ENCODE assay signal across 8 cellular contexts in genomic region chr12:6612247-6612646, GRCh38. TPM values are rescaled to one million over a fixed set of nuclear protein-coding genes. Genes with fewer than 3 reads are reported as not detected.
DNase-seq lines count a peak whose midpoint lies in the region; ATAC-seq and TF ChIP-seq lines count a peak whose summit lies in the region.

No MANE protein-coding gene starts in this region.

- H3K9me3 ChIP-seq in CD4-positive, CD25-positive, alpha-beta regulatory T cell (ENCODE audit: control insufficient read depth in 2 of 2, low read length in 2 of 2) = no peaks in the 10 kb centered on the region
- no peaks in the 10 kb centered on the region for H3K9me3 ChIP-seq in Karpas-422 (ENCODE audit: low read length)

- intact Hi-C loops in MCF 10A (cut with micrococcal nuclease) = no loop called here

- no peaks in the 10 kb centered on the region for H3K36me3 Mint-ChIP-seq in CD4-positive, CD25-positive, alpha-beta regulatory T cell
- H3K36me3 Mint-ChIP-seq in MCF 10A (ENCODE audit: insufficient read depth, unreplicated experiment) = no peaks in the 10 kb centered on the region
- H3K36me3 Mint-ChIP-seq in natural killer cell treated with Interleukin-12 subunit alpha and Interleukin-12 subunit beta and Interleukin-15 and Interleukin-18, amount 100 ng/mL, for 72 hours = no peaks in the 10 kb centered on the region

- H3K4me3 Mint-ChIP-seq in CD4-positive, CD25-positive, alpha-beta regulatory T cell = peak overlapping the region; percentile 2 to 81 (median 74)
- H3K4me3 Mint-ChIP-seq in MCF 10A (ENCODE audit: unreplicated experiment) = no peak overlapping the region
- peak overlapping the region; percentile 34 for H3K4me3 Mint-ChIP-seq in natural killer cell treated with Interleukin-12 subunit alpha and Interleukin-12 subunit beta and Interleukin-15 and Interleukin-18, amount 100 ng/mL, for 72 hours

- H3K27ac Mint-ChIP-seq in CD4-positive, CD25-positive, alpha-beta regulatory T cell = peak overlapping the region; percentile 62 to 96 (median 93)
- H3K27ac Mint-ChIP-seq in MCF 10A (ENCODE audit: low read depth, unreplicated experiment) = peak overlapping the region; percentile 78
- H3K27ac Mint-ChIP-seq in natural killer cell treated with Interleukin-12 subunit alpha and Interleukin-12 subunit beta and Interleukin-15 and Interleukin-18, amount 100 ng/mL, for 72 hours = peak overlapping the region; percentile 52 to 72

- peaks cover 14 to 57% (median 29%) of the 10 kb centered on the region in 4 donors for H3K4me1 Mint-ChIP-seq in CD4-positive, CD25-positive, alpha-beta regulatory T cell
- H3K4me1 Mint-ChIP-seq in MCF 10A (ENCODE audit: insufficient read depth, unreplicated experiment) = peaks cover 26% of the 10 kb centered on the region
- H3K4me1 Mint-ChIP-seq in natural killer cell treated with Interleukin-12 subunit alpha and Interleukin-12 subunit beta and Interleukin-15 and Interleukin-18, amount 100 ng/mL, for 72 hours (ENCODE audit: low read depth in 2 of 2) = peaks cover 31 to 37% of the 10 kb centered on the region in 2 donors

- no peaks in the 10 kb centered on the region for H3K36me3 ChIP-seq in CD4-positive, CD25-positive, alpha-beta regulatory T cell (ENCODE audit: control insufficient read depth, insufficient read depth, low read length)
- no peaks in the 10 kb centered on the region for H3K36me3 ChIP-seq in Karpas-422 (ENCODE audit: insufficient read depth, low read length)

- H3K9ac ChIP-seq in Karpas-422 (ENCODE audit: low read length) = peak overlapping the region; percentile 62

- ATAC-seq in CD4-positive, CD25-positive, alpha-beta regulatory T cell (ENCODE audit: low read depth in 2 of 2) = peak; percentile 19 to 39
- no peak for ATAC-seq in natural killer cell treated with Interleukin-12 subunit alpha and Interleukin-12 subunit beta and Interleukin-15 and Interleukin-18, amount 100 ng/mL, for 72 hours
- ATAC-seq in HG02885 (IDR thresholded peaks at IDR 0.05; ENCODE audit: poor library complexity, unreplicated experiment) (no peak), GM21717 (IDR thresholded peaks at IDR 0.05; ENCODE audit: unreplicated experiment) (no peak)

- peak overlapping the region; percentile 59 for H3K27ac ChIP-seq in CD4-positive, CD25-positive, alpha-beta regulatory T cell (ENCODE audit: insufficient read depth, low read length, poor library complexity, severe bottlenecking)
- H3K27ac ChIP-seq in Karpas-422 (ENCODE audit: low read length) = peak overlapping the region; percentile 87

- peak overlapping the region; percentile 63 for H3K4me2 ChIP-seq in Karpas-422 (ENCODE audit: low read depth, low read length, poor library complexity, severe bottlenecking)

- POLR2A ChIA-PET in MCF 10A (lab: Yijun Ruan, JAX) = interaction anchor here (0.7 to 2.6 kb wide), 3 partner anchors 77 to 326 kb away, joined by 3 to 17 read pairs (median 7); partner anchors contain the start of genes USP5 and ZNF384

- H3K9me2 ChIP-seq in Karpas-422 (replicated peaks; ENCODE audit: insufficient read depth, low read length) = no peaks in the 10 kb centered on the region

- peak overlapping the region; percentile 64 for H3K4me3 ChIP-seq in CD4-positive, CD25-positive, alpha-beta regulatory T cell (ENCODE audit: low read depth, low read length)
- H3K4me3 ChIP-seq in Karpas-422 (ENCODE audit: low read length) = peak overlapping the region; percentile 36; the same call in 1 of the 2 replicates

- CTCF ChIA-PET in MCF 10A (lab: Yijun Ruan, JAX) = interaction anchor here (0.9 to 1.0 kb wide), 2 partner anchors 42 to 75 kb away, joined by 3 read pairs; no protein-coding TSS in a partner anchor

- H3K79me2 ChIP-seq in Karpas-422 (ENCODE audit: low read length) = no peaks in the 10 kb centered on the region

- no peak for TF ChIP-seq CTCF in MCF 10A (IDR thresholded peaks at IDR 0.05; ENCODE audit: unreplicated experiment)

- peak; percentile 34 to 86 (median 51) for DNase-seq in CD4-positive, CD25-positive, alpha-beta regulatory T cell
- DNase-seq in Karpas-422 = no peak
- DNase-seq in MCF 10A (ENCODE audit: unreplicated experiment) = no peak
- DNase-seq in natural killer cell treated with Interleukin-12 subunit alpha and Interleukin-12 subunit beta and Interleukin-15 and Interleukin-18, amount 100 ng/mL, for 72 hours (ENCODE audit: low spot score) = no peak
- no peak for DNase-seq in AG08396 (ENCODE audit: low spot score)
- no peak for DNase-seq in iPS-NIHi11 (ENCODE audit: low spot score)

- no peaks in the 10 kb centered on the region for H3K27me3 Mint-ChIP-seq in CD4-positive, CD25-positive, alpha-beta regulatory T cell
- H3K27me3 Mint-ChIP-seq in MCF 10A (ENCODE audit: insufficient read depth, unreplicated experiment) = no peaks in the 10 kb centered on the region
- H3K27me3 Mint-ChIP-seq in natural killer cell treated with Interleukin-12 subunit alpha and Interleukin-12 subunit beta and Interleukin-15 and Interleukin-18, amount 100 ng/mL, for 72 hours = no peaks in the 10 kb centered on the region

- H3K27me3 ChIP-seq in CD4-positive, CD25-positive, alpha-beta regulatory T cell (ENCODE audit: control insufficient read depth, insufficient read depth, low read length) = no peaks in the 10 kb centered on the region
- H3K27me3 ChIP-seq in Karpas-422 (ENCODE audit: low read length) = no peaks in the 10 kb centered on the region

- no TSS peak for BruUV-seq in MCF 10A (replicated peaks; lab: Mats Ljungman, UMichigan)

- no peaks in the 10 kb centered on the region for H4K20me1 ChIP-seq in Karpas-422 (ENCODE audit: insufficient read depth, low read depth, low read length)

- H3K9me3 Mint-ChIP-seq in CD4-positive, CD25-positive, alpha-beta regulatory T cell = peaks cover 0 to 1% (median 0%) of the 10 kb centered on the region in 7 donors
- no peaks in the 10 kb centered on the region for H3K9me3 Mint-ChIP-seq in MCF 10A (ENCODE audit: unreplicated experiment)
- H3K9me3 Mint-ChIP-seq in natural killer cell treated with Interleukin-12 subunit alpha and Interleukin-12 subunit beta and Interleukin-15 and Interleukin-18, amount 100 ng/mL, for 72 hours = no peaks in the 10 kb centered on the region

- H2AFZ ChIP-seq in Karpas-422 (ENCODE audit: low read length) = peak overlapping the region; percentile 59; the same call in 1 of the 2 replicates

- H3K4me1 ChIP-seq in CD4-positive, CD25-positive, alpha-beta regulatory T cell (ENCODE audit: control insufficient read depth, insufficient read depth, low read length, poor library complexity, severe bottlenecking) = peaks cover 37% of the 10 kb centered on the region
- H3K4me1 ChIP-seq in Karpas-422 (ENCODE audit: low read length) = peaks cover 44% of the 10 kb centered on the region

RNA-seq across cellular contexts. Expression of gene CHD4, which starts 5.1 kb away (rescaled TPM):
- total RNA-seq in CD4-positive, CD25-positive, alpha-beta regulatory T cell = 474 TPM
- 10 to 100 TPM; 32.2 to 43.4 (median 38.8) TPM for polyA plus RNA-seq in CD4-positive, CD25-positive, alpha-beta regulatory T cell
- 216 and 315 TPM in 2 replicates for total RNA-seq in Karpas-422 (2014; rRNA removed; shearing (Covaris generic); ENCODE audit: low replicate concordance)
- 135 and 151 TPM in 2 replicates for total RNA-seq in MCF 10A (2022)
- total RNA-seq in natural killer cell treated with Interleukin-12 subunit alpha and Interleukin-12 subunit beta and Interleukin-15 and Interleukin-18, amount 100 ng/mL, for 72 hours = 100 to 1,000 TPM; 239 to 352 TPM

RNA-seq across cellular contexts. Expression of gene LPAR5, which starts 23.5 kb away (rescaled TPM):
- total RNA-seq in CD4-positive, CD25-positive, alpha-beta regulatory T cell = 7.0 TPM
- 10 to 100 TPM in 1 of 4 donors, 1 to 10 TPM in 3; 6.6 to 17.3 (median 8.6) TPM for polyA plus RNA-seq in CD4-positive, CD25-positive, alpha-beta regulatory T cell
- total RNA-seq in Karpas-422 (2014; rRNA removed; shearing (Covaris generic); ENCODE audit: low replicate concordance) = 10.3 and 14.6 TPM in 2 replicates
- 2.5 and 2.7 TPM in 2 replicates for total RNA-seq in MCF 10A (2022)
- 10 to 100 TPM in 1 of 2 donors, 1 to 10 TPM in 1; 5.6 to 10.6 TPM for total RNA-seq in natural killer cell treated with Interleukin-12 subunit alpha and Interleukin-12 subunit beta and Interleukin-15 and Interleukin-18, amount 100 ng/mL, for 72 hours

RNA-seq across cellular contexts. Expression of gene ACRBP, which starts 35.0 kb away (rescaled TPM):
- total RNA-seq in CD4-positive, CD25-positive, alpha-beta regulatory T cell = 13.7 TPM
- polyA plus RNA-seq in CD4-positive, CD25-positive, alpha-beta regulatory T cell = under 1 TPM in 1 of 4 donors, not detected in 3; 0.41 TPM
- 2.2 and 4.2 TPM in 2 replicates for total RNA-seq in Karpas-422 (2014; rRNA removed; shearing (Covaris generic); ENCODE audit: low replicate concordance)
- 0.30 and 2.5 TPM in 2 replicates for total RNA-seq in MCF 10A (2022)
- total RNA-seq in natural killer cell treated with Interleukin-12 subunit alpha and Interleukin-12 subunit beta and Interleukin-15 and Interleukin-18, amount 100 ng/mL, for 72 hours = 1 to 10 TPM in 1 of 2 donors, under 1 TPM in 1; 0.98 to 2.1 TPM

RNA-seq across cellular contexts. Expression of gene NOP2, which starts 44.2 kb away (rescaled TPM):
- 77.5 TPM for total RNA-seq in CD4-positive, CD25-positive, alpha-beta regulatory T cell
- 10 to 100 TPM; 13.2 to 34.0 (median 22.5) TPM for polyA plus RNA-seq in CD4-positive, CD25-positive, alpha-beta regulatory T cell
- total RNA-seq in Karpas-422 (2014; rRNA removed; shearing (Covaris generic); ENCODE audit: low replicate concordance) = 66.2 and 85.7 TPM in 2 replicates
- total RNA-seq in MCF 10A (2022) = 97.1 and 108 TPM in 2 replicates
- 100 to 1,000 TPM; 103 to 201 TPM for total RNA-seq in natural killer cell treated with Interleukin-12 subunit alpha and Interleukin-12 subunit beta and Interleukin-15 and Interleukin-18, amount 100 ng/mL, for 72 hours

RNA-seq across cellular contexts. Expression of gene ING4, which starts 50.7 kb away (rescaled TPM):
- 34.6 TPM for total RNA-seq in CD4-positive, CD25-positive, alpha-beta regulatory T cell
- polyA plus RNA-seq in CD4-positive, CD25-positive, alpha-beta regulatory T cell = 10 to 100 TPM; 70.5 to 90.6 (median 82.4) TPM
- 40.1 and 52.9 TPM in 2 replicates for total RNA-seq in Karpas-422 (2014; rRNA removed; shearing (Covaris generic); ENCODE audit: low replicate concordance)
- 15.2 and 16.1 TPM in 2 replicates for total RNA-seq in MCF 10A (2022)
- total RNA-seq in natural killer cell treated with Interleukin-12 subunit alpha and Interleukin-12 subunit beta and Interleukin-15 and Interleukin-18, amount 100 ng/mL, for 72 hours = 10 to 100 TPM; 13.0 to 16.7 TPM

Comparison
In these comparisons a context has a peak if more than half of its experiments do, and no peak if none do; other contexts are left out.
1. ATAC-seq: peak in CD4-positive, CD25-positive, alpha-beta regulatory T cell (2 of 2); none in natural killer cell treated with Interleukin-12 subunit alpha and Interleukin-12 subunit beta and Interleukin-15 and Interleukin-18, amount 100 ng/mL, for 72 hours (0 of 2), HG02885 (single experiment) and GM21717 (single experiment).
2. DNase-seq: peak in CD4-positive, CD25-positive, alpha-beta regulatory T cell (3 of 3); none in Karpas-422 (single experiment), MCF 10A (single experiment), natural killer cell treated with Interleukin-12 subunit alpha and Interleukin-12 subunit beta and Interleukin-15 and Interleukin-18, amount 100 ng/mL, for 72 hours (single experiment), AG08396 (single experiment) and iPS-NIHi11 (single experiment).
3. Peak in every context shown above with its lines, with median percentiles within 50 percentile points of each other: H3K27ac Mint-ChIP-seq.